Comparison of ENCODE assay signal across 9 cellular contexts in genomic region chr2:241842620-241843211, GRCh38. TPM values are rescaled to one million over a fixed set of nuclear protein-coding genes. Genes with fewer than 3 reads are reported as not detected.
DNase-seq lines count a peak whose midpoint lies in the region; ATAC-seq and TF ChIP-seq lines count a peak whose summit lies in the region.
"Had no signal": no experiment of that assay in that cellular context is flagged by ENCODE, and none has a peak within 500 bp of the region (broad histone marks: within the 10 kb centered on the region; RNA-seq: fewer than 3 reads in every experiment).

No MANE protein-coding gene starts in this region.

- TF ChIP-seq POLR2A in GM18505 (IDR thresholded peaks at IDR 0.05; ENCODE audit: borderline replicate concordance, extremely low read depth, insufficient read depth, insufficient read length), result no peak

- no peak overlapping the region for H3K9ac ChIP-seq in skeletal muscle tissue (ENCODE audit: low read depth in 1 of 3, low read length in 3 of 3)

- H3K27ac ChIP-seq in skeletal muscle tissue (ENCODE audit: low read depth, low read length), result peak overlapping the region; percentile 18

- ATAC-seq in GM18505 (IDR thresholded peaks at IDR 0.05; ENCODE audit: unreplicated experiment), result no peak

- H3K27me3 ChIP-seq in skeletal muscle tissue (ENCODE audit: control insufficient read depth in 3 of 3, insufficient read depth in 3 of 3, low read length in 3 of 3), result peaks cover 0 to 4% (median 2%) of the 10 kb centered on the region in 3 donors

- peak overlapping the region in 2 of 3 donors; percentile 27 to 29 for H3K4me3 ChIP-seq in skeletal muscle tissue (ENCODE audit: low read length in 3 of 3)

- DNase-seq in stimulated activated CD4-positive, alpha-beta T cell treated with anti-CD3 and anti-CD28 coated beads, Interleukin-15, amount 100 ng/mL, for 24 hours, result peak; percentile 68
- DNase-seq in stimulated activated CD4-positive, alpha-beta T cell treated with anti-CD3 and anti-CD28 coated beads, Interleukin-2, amount 100 ng/mL, for 48 hours, result no peak
- peak; percentile 63 for DNase-seq in activated CD4-positive, alpha-beta T cell treated with anti-CD3 and anti-CD28 coated beads for 48 hours
- peak; percentile 75 for DNase-seq in cardiac septum (ENCODE audit: low spot score)
- no peak for DNase-seq in HPDE6-E6E7 (ENCODE audit: extremely low spot score)
- DNase-seq in germinal center (ENCODE audit: low spot score), result no peak

- peaks cover 6 to 18% (median 16%) of the 10 kb centered on the region in 3 donors for H3K4me1 ChIP-seq in skeletal muscle tissue (ENCODE audit: control insufficient read depth in 3 of 3, insufficient read depth in 3 of 3, low read length in 3 of 3)

- intact Hi-C loops in cardiac septum (cut with DNase I), result no loop called here

- H3K36me3 ChIP-seq in skeletal muscle tissue (ENCODE audit: control insufficient read depth in 3 of 3, insufficient read depth in 3 of 3, low read length in 3 of 3), result no peaks in the 10 kb centered on the region

- H3K9me3 ChIP-seq in skeletal muscle tissue (ENCODE audit: control insufficient read depth in 3 of 3, low read length in 3 of 3), result no peaks in the 10 kb centered on the region

RNA-seq across cellular contexts. Expression of gene PDCD1, which starts 16.0 kb away (rescaled TPM):
- 2.0 TPM for total RNA-seq in cardiac septum
- total RNA-seq in skeletal muscle tissue, result not detected
- total RNA-seq: SK-MEL-5 had no signal

RNA-seq across cellular contexts. Expression of gene RTP5, which starts 26.8 kb away (rescaled TPM):
- total RNA-seq in cardiac septum, result 0.08 TPM
- total RNA-seq in skeletal muscle tissue, result not detected
- total RNA-seq: SK-MEL-5 had no signal

RNA-seq across cellular contexts. Expression of gene NEU4, which starts 33.7 kb away (rescaled TPM):
- total RNA-seq in cardiac septum (not detected), skeletal muscle tissue (4.2 TPM)
- total RNA-seq: SK-MEL-5 had no signal

Comparison
In these comparisons a context has a peak if more than half of its experiments do, and no peak if none do; other contexts are left out.
1. DNase-seq: peak in stimulated activated CD4-positive, alpha-beta T cell treated with anti-CD3 and anti-CD28 coated beads, Interleukin-15, amount 100 ng/mL, for 24 hours (single experiment), activated CD4-positive, alpha-beta T cell treated with anti-CD3 and anti-CD28 coated beads for 48 hours (single experiment) and cardiac septum (single experiment); none in stimulated activated CD4-positive, alpha-beta T cell treated with anti-CD3 and anti-CD28 coated beads, Interleukin-2, amount 100 ng/mL, for 48 hours (0 of 2), HPDE6-E6E7 (single experiment) and germinal center (single experiment).